Comparison of ENCODE assay signal across 8 cellular contexts in the genomic region with DNA sequence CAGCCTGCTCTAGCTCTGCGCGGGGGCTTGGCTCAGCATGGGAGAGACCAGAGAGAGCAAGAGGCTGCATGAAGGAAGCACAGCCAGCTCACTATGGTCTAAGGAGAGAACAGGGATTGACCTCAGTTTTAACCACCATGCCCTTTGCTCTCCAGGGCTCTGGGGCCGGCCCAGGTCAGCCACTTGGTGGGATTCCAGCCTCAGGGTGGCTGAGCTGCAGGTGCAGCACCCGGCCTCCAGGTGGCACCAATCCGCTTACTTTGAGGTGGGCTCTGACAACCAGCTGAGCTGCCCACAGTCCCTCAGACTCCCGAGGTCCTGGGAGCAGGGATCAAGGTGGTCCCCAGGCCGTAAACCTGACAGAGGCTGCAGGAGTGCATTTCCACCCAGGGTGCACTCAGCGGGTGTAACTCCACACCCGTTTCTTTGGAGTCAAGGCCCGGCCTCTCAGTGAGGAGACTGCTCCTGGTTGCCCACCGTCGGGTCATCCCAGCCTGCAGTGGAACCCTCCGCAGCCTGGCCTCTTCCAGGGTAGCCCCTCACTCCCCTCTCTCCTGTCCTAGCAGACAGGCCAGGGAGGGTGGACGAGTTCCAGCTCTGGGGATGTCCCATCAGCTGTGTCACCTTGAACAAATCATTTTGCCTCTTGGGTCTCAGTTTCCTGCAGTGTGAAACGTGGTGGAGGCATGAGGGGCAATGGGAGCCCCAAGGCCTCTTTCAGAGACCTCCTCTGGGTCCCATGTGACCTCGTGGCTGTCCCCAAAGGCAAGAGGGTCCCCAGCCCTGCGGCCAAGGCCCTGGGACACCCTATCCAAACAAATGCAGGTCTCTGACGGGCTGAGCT. TPM values are rescaled to one million over a fixed set of nuclear protein-coding genes. Genes with fewer than 3 reads are reported as not detected.
DNase-seq lines count a peak whose midpoint lies in the region; ATAC-seq, FAIRE-seq and TF ChIP-seq lines count a peak whose summit lies in the region.

No MANE protein-coding gene starts in this region.

- H3K4me3 ChIP-seq in astrocyte (ENCODE audit: insufficient read depth, low read depth, low read length) (peak overlapping the region; percentile 5), iPS-18a (ENCODE audit: low read length) (peak overlapping the region; percentile 35)

- H2AFZ ChIP-seq in astrocyte (ENCODE audit: low read depth, low read length): peak overlapping the region; percentile 18

- H3K27ac ChIP-seq in astrocyte (ENCODE audit: low read depth, low read length) (no peak overlapping the region), iPS-18a (ENCODE audit: low read length) (no peak overlapping the region)

- peak; percentile 79 for TF ChIP-seq CTCF in astrocyte (IDR thresholded peaks at IDR 0.05; ENCODE audit: insufficient read depth, low read depth, low read length)

- peak; percentile 71 for DNase-seq in ELR (ENCODE audit: low read depth)
- peak; percentile 88 for DNase-seq in HuH-7 (ENCODE audit: low spot score)
- DNase-seq in T-helper 2 cell: peak; percentile 24 to 46 (median 31)
- peak; percentile 16 for DNase-seq in astrocyte (ENCODE audit: low read depth)
- peak in 2 of 3 donors; percentile 37 to 45 for DNase-seq in stimulated activated CD4-positive, alpha-beta T cell treated with anti-CD3 and anti-CD28 coated beads, Interleukin-12 subunit alpha, Interleukin-12 subunit beta, amount 100 ng/mL, for 48 hours (ENCODE audit: low read depth in 2 of 3, low spot score in 1 of 3)

- peak overlapping the region; percentile 64 for H3K4me2 ChIP-seq in astrocyte (ENCODE audit: low read length)

- peaks cover 28% of the 10 kb centered on the region for H3K27me3 ChIP-seq in astrocyte (ENCODE audit: insufficient read depth, low read length)
- peaks cover 32% of the 10 kb centered on the region for H3K27me3 ChIP-seq in iPS-18a (ENCODE audit: control insufficient read depth, insufficient read depth, low read length)

- H3K4me1 Mint-ChIP-seq in astrocyte (ENCODE audit: low read depth, unreplicated experiment): peaks cover 1% of the 10 kb centered on the region

- H3K9ac ChIP-seq in astrocyte (ENCODE audit: low read length): no peak overlapping the region
- H3K9ac ChIP-seq in iPS-18a (ENCODE audit: low read length): no peak overlapping the region

- no peak for ATAC-seq in GM21367 (IDR thresholded peaks at IDR 0.05; ENCODE audit: unreplicated experiment)
- no peak for ATAC-seq in GM18505 (IDR thresholded peaks at IDR 0.05; ENCODE audit: unreplicated experiment)

- H3K79me2 ChIP-seq in astrocyte (ENCODE audit: insufficient read depth, low read length): no peaks in the 10 kb centered on the region

- peaks cover 44% of the 10 kb centered on the region for H3K27me3 Mint-ChIP-seq in astrocyte (ENCODE audit: low read depth, unreplicated experiment)

- peaks cover 4% of the 10 kb centered on the region for H4K20me1 ChIP-seq in astrocyte (ENCODE audit: insufficient read depth, low read length)

- H3K4me1 ChIP-seq in astrocyte (ENCODE audit: insufficient read depth, low read length) (peaks cover 4% of the 10 kb centered on the region), iPS-18a (ENCODE audit: control insufficient read depth, low read depth, low read length) (peaks cover 6% of the 10 kb centered on the region)

- no peak overlapping the region for H3K27ac Mint-ChIP-seq in astrocyte (ENCODE audit: unreplicated experiment)

- FAIRE-seq in astrocyte (lab: Jason Lieb, UNC): no peak

- TF ChIP-seq POLR2A in GM18505 (IDR thresholded peaks at IDR 0.05; ENCODE audit: borderline replicate concordance, extremely low read depth, insufficient read depth, insufficient read length): no peak

- H3K9me3 ChIP-seq in astrocyte (ENCODE audit: insufficient read depth, low read depth, low read length) (no peaks in the 10 kb centered on the region), iPS-18a (ENCODE audit: control insufficient read depth, low read depth, low read length) (no peaks in the 10 kb centered on the region)

- H3K9me3 Mint-ChIP-seq in astrocyte (ENCODE audit: unreplicated experiment): peaks cover 3% of the 10 kb centered on the region

- H3K36me3 ChIP-seq in astrocyte (ENCODE audit: insufficient read depth, low read length) (no peaks in the 10 kb centered on the region), iPS-18a (ENCODE audit: control insufficient read depth, low read depth, low read length) (no peaks in the 10 kb centered on the region)

- H3K36me3 Mint-ChIP-seq in astrocyte (ENCODE audit: low read depth, unreplicated experiment): peaks cover 3% of the 10 kb centered on the region

- H3K4me3 Mint-ChIP-seq in astrocyte (ENCODE audit: unreplicated experiment): no peak overlapping the region

RNA-seq across cellular contexts. Expression of gene LGR6, which starts 0.6 kb away (rescaled TPM):
- 0.27 and 0.48 TPM in 2 replicates for total RNA-seq in astrocyte

RNA-seq across cellular contexts. Expression of gene PTPN7, which starts 32.6 kb away (rescaled TPM):
- total RNA-seq in astrocyte: 0.58 and 0.75 TPM in 2 replicates

RNA-seq across cellular contexts. Expression of gene ARL8A, which starts 48.5 kb away (rescaled TPM):
- 72.9 and 83.0 TPM in 2 replicates for total RNA-seq in astrocyte

Comparison
In these comparisons a context has a peak if more than half of its experiments do, and no peak if none do; other contexts are left out.
1. DNase-seq: peak in every context shown above with its lines; median percentile 88 in HuH-7; 71 in ELR; 41 in stimulated activated CD4-positive, alpha-beta T cell treated with anti-CD3 and anti-CD28 coated beads, Interleukin-12 subunit alpha, Interleukin-12 subunit beta, amount 100 ng/mL, for 48 hours; 31 in T-helper 2 cell; 16 in astrocyte.